1 cellular context compared by ENCODE assay signal in the genomic region with DNA sequence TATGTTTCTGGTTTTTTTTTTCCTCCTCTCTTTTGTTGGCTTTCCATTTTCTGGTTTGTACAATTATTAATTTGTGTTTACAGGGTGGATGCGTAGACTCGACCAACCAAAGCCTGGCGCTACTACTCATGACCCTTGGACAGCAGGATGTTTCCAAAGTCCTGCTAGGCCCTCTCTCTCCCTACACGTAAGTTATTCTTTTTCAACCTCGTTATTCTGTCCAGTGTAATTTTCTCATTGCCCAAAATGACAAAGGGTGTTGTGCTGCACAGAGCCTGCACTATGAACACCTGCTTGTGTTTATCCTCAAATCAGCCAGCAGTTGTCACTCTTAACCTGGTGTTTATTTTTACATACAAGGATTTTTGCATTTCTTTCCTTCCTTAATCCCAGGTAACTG.
TF ChIP-seq lines count a peak whose summit lies in the region.

No MANE protein-coding gene starts in this region.

TF ChIP-seq in HepG2, 621 proteins besides CTCF, POLR2A, EP300 and RAD21 (continued from another document):
- TF ChIP-seq, protein P1, sequence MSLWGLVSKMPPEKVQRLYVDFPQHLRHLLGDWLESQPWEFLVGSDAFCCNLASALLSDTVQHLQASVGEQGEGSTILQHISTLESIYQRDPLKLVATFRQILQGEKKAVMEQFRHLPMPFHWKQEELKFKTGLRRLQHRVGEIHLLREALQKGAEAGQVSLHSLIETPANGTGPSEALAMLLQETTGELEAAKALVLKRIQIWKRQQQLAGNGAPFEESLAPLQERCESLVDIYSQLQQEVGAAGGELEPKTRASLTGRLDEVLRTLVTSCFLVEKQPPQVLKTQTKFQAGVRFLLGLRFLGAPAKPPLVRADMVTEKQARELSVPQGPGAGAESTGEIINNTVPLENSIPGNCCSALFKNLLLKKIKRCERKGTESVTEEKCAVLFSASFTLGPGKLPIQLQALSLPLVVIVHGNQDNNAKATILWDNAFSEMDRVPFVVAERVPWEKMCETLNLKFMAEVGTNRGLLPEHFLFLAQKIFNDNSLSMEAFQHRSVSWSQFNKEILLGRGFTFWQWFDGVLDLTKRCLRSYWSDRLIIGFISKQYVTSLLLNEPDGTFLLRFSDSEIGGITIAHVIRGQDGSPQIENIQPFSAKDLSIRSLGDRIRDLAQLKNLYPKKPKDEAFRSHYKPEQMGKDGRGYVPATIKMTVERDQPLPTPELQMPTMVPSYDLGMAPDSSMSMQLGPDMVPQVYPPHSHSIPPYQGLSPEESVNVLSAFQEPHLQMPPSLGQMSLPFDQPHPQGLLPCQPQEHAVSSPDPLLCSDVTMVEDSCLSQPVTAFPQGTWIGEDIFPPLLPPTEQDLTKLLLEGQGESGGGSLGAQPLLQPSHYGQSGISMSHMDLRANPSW (CRISPR knock-in tag; IDR thresholded peaks at IDR 0.05; ENCODE audit: borderline replicate concordance): no peak
- TF ChIP-seq ZFYVE20 (CRISPR knock-in tag; IDR thresholded peaks at IDR 0.05; ENCODE audit: borderline replicate concordance, low read depth): no peak
- no peak for TF ChIP-seq BRD4 (CRISPR knock-in tag; IDR thresholded peaks at IDR 0.05)
- no peak for TF ChIP-seq ZNF674 (CRISPR knock-in tag; IDR thresholded peaks at IDR 0.05; ENCODE audit: low read depth)
- TF ChIP-seq TMF1 (CRISPR knock-in tag; IDR thresholded peaks at IDR 0.05; ENCODE audit: low read depth): no peak
- TF ChIP-seq ASH2L (IDR thresholded peaks at IDR 0.05; ENCODE audit: insufficient read length, low read depth, low read length): peak; percentile 22
- TF ChIP-seq SMYD3 (CRISPR knock-in tag; IDR thresholded peaks at IDR 0.05): no peak
- no peak for TF ChIP-seq CHD4 (IDR thresholded peaks at IDR 0.05; ENCODE audit: borderline replicate concordance, low read length)
- TF ChIP-seq, protein P2, sequence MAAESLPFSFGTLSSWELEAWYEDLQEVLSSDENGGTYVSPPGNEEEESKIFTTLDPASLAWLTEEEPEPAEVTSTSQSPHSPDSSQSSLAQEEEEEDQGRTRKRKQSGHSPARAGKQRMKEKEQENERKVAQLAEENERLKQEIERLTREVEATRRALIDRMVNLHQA (CRISPR knock-in tag; IDR thresholded peaks at IDR 0.05): no peak
- TF ChIP-seq, protein P3, sequence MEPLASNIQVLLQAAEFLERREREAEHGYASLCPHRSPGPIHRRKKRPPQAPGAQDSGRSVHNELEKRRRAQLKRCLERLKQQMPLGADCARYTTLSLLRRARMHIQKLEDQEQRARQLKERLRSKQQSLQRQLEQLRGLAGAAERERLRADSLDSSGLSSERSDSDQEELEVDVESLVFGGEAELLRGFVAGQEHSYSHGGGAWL (CRISPR knock-in tag; IDR thresholded peaks at IDR 0.05): no peak
- TF ChIP-seq, protein P4, sequence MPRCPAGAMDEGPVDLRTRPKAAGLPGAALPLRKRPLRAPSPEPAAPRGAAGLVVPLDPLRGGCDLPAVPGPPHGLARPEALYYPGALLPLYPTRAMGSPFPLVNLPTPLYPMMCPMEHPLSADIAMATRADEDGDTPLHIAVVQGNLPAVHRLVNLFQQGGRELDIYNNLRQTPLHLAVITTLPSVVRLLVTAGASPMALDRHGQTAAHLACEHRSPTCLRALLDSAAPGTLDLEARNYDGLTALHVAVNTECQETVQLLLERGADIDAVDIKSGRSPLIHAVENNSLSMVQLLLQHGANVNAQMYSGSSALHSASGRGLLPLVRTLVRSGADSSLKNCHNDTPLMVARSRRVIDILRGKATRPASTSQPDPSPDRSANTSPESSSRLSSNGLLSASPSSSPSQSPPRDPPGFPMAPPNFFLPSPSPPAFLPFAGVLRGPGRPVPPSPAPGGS (CRISPR knock-in tag; IDR thresholded peaks at IDR 0.05): no peak
- no peak for TF ChIP-seq ARNTL (CRISPR knock-in tag; IDR thresholded peaks at IDR 0.05)
- TF ChIP-seq, protein P5, sequence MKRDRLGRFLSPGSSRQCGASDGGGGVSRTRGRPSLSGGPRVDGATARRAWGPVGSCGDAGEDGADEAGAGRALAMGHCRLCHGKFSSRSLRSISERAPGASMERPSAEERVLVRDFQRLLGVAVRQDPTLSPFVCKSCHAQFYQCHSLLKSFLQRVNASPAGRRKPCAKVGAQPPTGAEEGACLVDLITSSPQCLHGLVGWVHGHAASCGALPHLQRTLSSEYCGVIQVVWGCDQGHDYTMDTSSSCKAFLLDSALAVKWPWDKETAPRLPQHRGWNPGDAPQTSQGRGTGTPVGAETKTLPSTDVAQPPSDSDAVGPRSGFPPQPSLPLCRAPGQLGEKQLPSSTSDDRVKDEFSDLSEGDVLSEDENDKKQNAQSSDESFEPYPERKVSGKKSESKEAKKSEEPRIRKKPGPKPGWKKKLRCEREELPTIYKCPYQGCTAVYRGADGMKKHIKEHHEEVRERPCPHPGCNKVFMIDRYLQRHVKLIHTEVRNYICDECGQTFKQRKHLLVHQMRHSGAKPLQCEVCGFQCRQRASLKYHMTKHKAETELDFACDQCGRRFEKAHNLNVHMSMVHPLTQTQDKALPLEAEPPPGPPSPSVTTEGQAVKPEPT (CRISPR knock-in tag; IDR thresholded peaks at IDR 0.05; ENCODE audit: low read depth): no peak
- 0 out of 2 replicates have a peak, but pooled peaks have one; percentile 23 for TF ChIP-seq RCOR2 (CRISPR knock-in tag; IDR thresholded peaks at IDR 0.05)
- TF ChIP-seq ZNF773 (CRISPR knock-in tag; IDR thresholded peaks at IDR 0.05; ENCODE audit: borderline replicate concordance): no peak
- no peak for TF ChIP-seq TRIM24 (CRISPR knock-in tag; IDR thresholded peaks at IDR 0.05)
- no peak for TF ChIP-seq TCF12 (IDR thresholded peaks at IDR 0.05)
- no peak for TF ChIP-seq TCF12 (CRISPR knock-in tag; IDR thresholded peaks at IDR 0.05)
- 0 out of 2 replicates have a peak, but pooled peaks have one; percentile 3 for TF ChIP-seq RBFOX2 (IDR thresholded peaks at IDR 0.05; ENCODE audit: low read depth, low read length)
- peak; percentile 29; the same call in 1 of the 2 replicates for TF ChIP-seq ELF3 (CRISPR knock-in tag; IDR thresholded peaks at IDR 0.05)
- no peak for TF ChIP-seq ZNF670 (CRISPR knock-in tag; IDR thresholded peaks at IDR 0.05; ENCODE audit: borderline replicate concordance)
- peak; percentile 27; the same call in 1 of the 2 replicates for TF ChIP-seq HOXA3 (CRISPR knock-in tag; IDR thresholded peaks at IDR 0.05)
- no peak for TF ChIP-seq ZNF629 (CRISPR knock-in tag; conservative IDR thresholded peaks at IDR 0.05)
- no peak for TF ChIP-seq ISX (CRISPR knock-in tag; conservative IDR thresholded peaks at IDR 0.05)
- no peak for TF ChIP-seq KAT8 (CRISPR knock-in tag; IDR thresholded peaks at IDR 0.05)
- TF ChIP-seq ZNF20 (CRISPR knock-in tag; IDR thresholded peaks at IDR 0.05): no peak
- no peak for TF ChIP-seq SMAD1 (CRISPR knock-in tag; IDR thresholded peaks at IDR 0.05; ENCODE audit: borderline replicate concordance, low read depth)
- TF ChIP-seq, protein P6, sequence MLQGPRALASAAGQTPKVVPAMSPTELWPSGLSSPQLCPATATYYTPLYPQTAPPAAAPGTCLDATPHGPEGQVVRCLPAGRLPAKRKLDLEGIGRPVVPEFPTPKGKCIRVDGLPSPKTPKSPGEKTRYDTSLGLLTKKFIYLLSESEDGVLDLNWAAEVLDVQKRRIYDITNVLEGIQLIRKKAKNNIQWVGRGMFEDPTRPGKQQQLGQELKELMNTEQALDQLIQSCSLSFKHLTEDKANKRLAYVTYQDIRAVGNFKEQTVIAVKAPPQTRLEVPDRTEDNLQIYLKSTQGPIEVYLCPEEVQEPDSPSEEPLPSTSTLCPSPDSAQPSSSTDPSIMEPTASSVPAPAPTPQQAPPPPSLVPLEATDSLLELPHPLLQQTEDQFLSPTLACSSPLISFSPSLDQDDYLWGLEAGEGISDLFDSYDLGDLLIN (CRISPR knock-in tag; IDR thresholded peaks at IDR 0.05; ENCODE audit: borderline replicate concordance): no peak
- 0 out of 2 replicates have a peak, but pooled peaks have one; percentile 9 for TF ChIP-seq FOSL2 (CRISPR knock-in tag; IDR thresholded peaks at IDR 0.05)
- peak; percentile 47; the same call in 1 of the 2 replicates for TF ChIP-seq NCOR1 (IDR thresholded peaks at IDR 0.05; ENCODE audit: borderline replicate concordance, low read length)
- 0 out of 2 replicates have a peak, but pooled peaks have one; percentile 20 for TF ChIP-seq POGZ (CRISPR knock-in tag; IDR thresholded peaks at IDR 0.05)
- no peak for TF ChIP-seq ZNF772 (CRISPR knock-in tag; IDR thresholded peaks at IDR 0.05)
- TF ChIP-seq FOXM1 (CRISPR knock-in tag; IDR thresholded peaks at IDR 0.05): no peak
TF ChIP-seq in HepG2: peak in this region for 43.
